In genomic region chr9:122122903-122123632, GRCh38 we compare ENCODE assay signal across 1 cellular context.
TF ChIP-seq lines count a peak whose summit lies in the region.

No MANE protein-coding gene starts in this region.

TF ChIP-seq in H1, 55 proteins besides CTCF, POLR2A, EP300 and RAD21:
- no peak for TF ChIP-seq RXRA (IDR thresholded peaks at IDR 0.05; ENCODE audit: insufficient read depth, low read depth, low read length)
- TF ChIP-seq SIN3A (conservative IDR thresholded peaks at IDR 0.05 in 1 of 2, IDR thresholded peaks at IDR 0.05 in 1 of 2; ENCODE audit: low read depth in 1 of 2, low read length in 2 of 2): 0 out of 4 replicates have a peak, but pooled peaks of 1 of the 2 experiments have one; percentile 29
- TF ChIP-seq TEAD4 (IDR thresholded peaks at IDR 0.05; ENCODE audit: low read depth, low read length): peak; percentile 26; the same call in 1 of the 2 replicates
- no peak for TF ChIP-seq CHD1 (IDR thresholded peaks at IDR 0.05; ENCODE audit: low read depth, low read length)
- TF ChIP-seq HDAC2 (IDR thresholded peaks at IDR 0.05; ENCODE audit: borderline replicate concordance in 1 of 2, low read depth in 2 of 2, low read length in 2 of 2): peak; percentile 86 to 89; a peak in 3 of 4 replicates
- TF ChIP-seq YY1 (IDR thresholded peaks at IDR 0.05; ENCODE audit: low read depth, low read length): peak; percentile 56; the same call in 1 of the 2 replicates
- peak; percentile 54; the same call in 1 of the 2 replicates for TF ChIP-seq ATF3 (IDR thresholded peaks at IDR 0.05; ENCODE audit: insufficient read depth, low read depth, low read length)
- 0 out of 2 replicates have a peak, but pooled peaks have one; percentile 22 for TF ChIP-seq MAX (IDR thresholded peaks at IDR 0.05)
- TF ChIP-seq KDM1A (IDR thresholded peaks at IDR 0.05; ENCODE audit: borderline replicate concordance, low read length): peak; percentile 90
- peak; percentile 93 for TF ChIP-seq BACH1 (IDR thresholded peaks at IDR 0.05; ENCODE audit: low read length)
- TF ChIP-seq CREB1 (IDR thresholded peaks at IDR 0.05): 0 out of 2 replicates have a peak, but pooled peaks have one; percentile 29
- TF ChIP-seq GABPA (IDR thresholded peaks at IDR 0.05; ENCODE audit: borderline replicate concordance, insufficient read depth, low read length): no peak
